Comparison of ENCODE assay signal across 31 cellular contexts in the genomic region with DNA sequence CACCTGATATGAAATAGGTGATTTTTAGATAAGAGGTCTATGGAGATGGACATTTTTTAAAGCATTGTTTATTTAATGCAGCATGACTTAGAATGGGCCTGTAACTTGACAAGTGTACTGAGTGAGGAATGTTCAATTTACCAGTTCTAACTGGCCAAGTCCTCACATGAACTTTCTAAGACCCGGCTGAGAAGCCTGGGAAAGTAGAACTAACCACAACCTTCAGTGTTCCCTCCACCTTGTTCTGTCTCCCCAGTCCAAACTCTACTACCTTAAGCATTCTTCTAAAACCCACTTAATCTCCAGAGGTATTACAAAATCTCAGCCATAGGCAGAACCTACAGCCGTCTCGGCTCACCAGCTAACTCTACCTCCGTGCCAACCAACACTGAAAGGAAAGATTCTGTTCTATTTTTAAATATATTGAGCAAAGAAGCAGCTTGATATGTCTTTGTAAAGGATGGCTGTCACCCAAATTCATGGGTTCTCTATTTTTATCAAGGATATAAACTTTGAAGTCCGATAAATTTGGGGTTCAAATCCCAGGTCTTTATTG. TPM values are rescaled to one million over a fixed set of nuclear protein-coding genes. Genes with fewer than 3 reads are reported as not detected.
A peak's percentile ranks its signal among the peaks of the same experiment; 100 is the strongest.
DNase-seq lines count a peak whose midpoint lies in the region; ATAC-seq and TF ChIP-seq lines count a peak whose summit lies in the region.
"Had no signal": no experiment of that assay in that cellular context is flagged by ENCODE, and none has a peak within 500 bp of the region (broad histone marks: within the 10 kb centered on the region; RNA-seq: fewer than 3 reads in every experiment).

No MANE protein-coding gene starts in this region.

- no peaks in the 10 kb centered on the region for H3K36me3 Mint-ChIP-seq in MCF 10A (ENCODE audit: insufficient read depth, unreplicated experiment)
- no peaks in the 10 kb centered on the region for H3K36me3 Mint-ChIP-seq in WTC11
- H3K36me3 Mint-ChIP-seq: activated CD8-positive, alpha-beta memory T cell treated with anti-CD3 and anti-CD28 coated beads, Interleukin-2, amount 10 ng/mL, durations not matched to agents 7 days and 5 days; CD4-positive, CD25-positive, alpha-beta regulatory T cell had no signal

- no peaks in the 10 kb centered on the region for H3K9me3 Mint-ChIP-seq in MCF 10A (ENCODE audit: unreplicated experiment)
- no peaks in the 10 kb centered on the region for H3K9me3 Mint-ChIP-seq in WTC11
- H3K9me3 Mint-ChIP-seq: activated CD4-positive, alpha-beta T cell treated with anti-CD3 and anti-CD28 coated beads, Interleukin-2, amount 10 ng/mL, durations not matched to agents 7 days and 5 days; activated naive CD4-positive, alpha-beta T cell treated with anti-CD3 and anti-CD28 coated beads for 36 hours had no signal

- H3K27ac Mint-ChIP-seq in MCF 10A (ENCODE audit: low read depth, unreplicated experiment) (peak overlapping the region; percentile 74), WTC11 (no peak overlapping the region)
- H3K27ac Mint-ChIP-seq: activated CD4-positive, alpha-beta T cell treated with anti-CD3 and anti-CD28 coated beads, Interleukin-2, amount 10 ng/mL, durations not matched to agents 7 days and 5 days; activated CD8-positive, alpha-beta memory T cell treated with anti-CD3 and anti-CD28 coated beads, Interleukin-2, amount 10 ng/mL, durations not matched to agents 7 days and 5 days; activated naive CD4-positive, alpha-beta T cell treated with anti-CD3 and anti-CD28 coated beads for 36 hours; CD4-positive, CD25-positive, alpha-beta regulatory T cell; HFFc6 had no signal

- CTCF ChIA-PET in MCF 10A (lab: Yijun Ruan, JAX), result no interaction called here
- CTCF ChIA-PET in WTC11 (lab: Charles Lee), result no interaction called here

- peak overlapping the region; percentile 39 for H3K18ac ChIP-seq in mesendoderm (ENCODE audit: low read length)

- no peaks in the 10 kb centered on the region for H3K36me3 ChIP-seq in breast epithelium
- H3K36me3 ChIP-seq in mesendoderm (ENCODE audit: control insufficient read depth, insufficient read depth, low read length), result no peaks in the 10 kb centered on the region
- H3K36me3 ChIP-seq in thyroid gland, result no peaks in the 10 kb centered on the region
- H3K36me3 ChIP-seq: tibial artery had no signal

- no peaks in the 10 kb centered on the region for H3K79me1 ChIP-seq in mesendoderm (ENCODE audit: low read length)

- ATAC-seq in esophagus mucosa, result peak; percentile 82
- ATAC-seq in WTC11, result no peak
- ATAC-seq: activated CD8-positive, alpha-beta memory T cell treated with anti-CD3 and anti-CD28 coated beads, Interleukin-2, amount 10 ng/mL, durations not matched to agents 7 days and 5 days; foreskin keratinocyte had no signal

- intact Hi-C loops in MCF 10A (cut with micrococcal nuclease) (no loop called here), breast epithelium (cut with DNase I; ENCODE audit: low total_unique reads) (loop anchor here (1.0 to 5.0 kb wide), 2 partner anchors 26 to 649 kb away; no protein-coding TSS in a partner anchor), thyroid gland (cut with DNase I) (no loop called here)

- H2AK5ac ChIP-seq in mesendoderm (ENCODE audit: low read length), result no peak overlapping the region

- BruUV-seq in MCF 10A (replicated peaks; lab: Mats Ljungman, UMichigan), result no TSS peak

- TF ChIP-seq POLR2A in breast epithelium (IDR thresholded peaks at IDR 0.05) (no peak), thyroid gland (IDR thresholded peaks at IDR 0.05) (peak in 1 of 2 donors; percentile 73)

- H3K9me3 ChIP-seq in breast epithelium (no peaks in the 10 kb centered on the region), thyroid gland (no peaks in the 10 kb centered on the region)
- H3K9me3 ChIP-seq: SK-N-SH, tibial artery had no signal

- H3K27me3 Mint-ChIP-seq in MCF 10A (ENCODE audit: insufficient read depth, unreplicated experiment) (no peaks in the 10 kb centered on the region), WTC11 (ENCODE audit: low read depth) (no peaks in the 10 kb centered on the region)
- H3K27me3 Mint-ChIP-seq: activated CD4-positive, alpha-beta T cell treated with anti-CD3 and anti-CD28 coated beads, Interleukin-2, amount 10 ng/mL, durations not matched to agents 7 days and 5 days; activated CD8-positive, alpha-beta memory T cell treated with anti-CD3 and anti-CD28 coated beads, Interleukin-2, amount 10 ng/mL, durations not matched to agents 7 days and 5 days; CD4-positive, CD25-positive, alpha-beta regulatory T cell had no signal

- H4K8ac ChIP-seq in mesendoderm (ENCODE audit: low read depth, low read length), result no peak overlapping the region

- H4K5ac ChIP-seq in mesendoderm (ENCODE audit: low read length), result no peak overlapping the region

- no peak overlapping the region for H3K27ac ChIP-seq in breast epithelium
- no peak overlapping the region for H3K27ac ChIP-seq in mesendoderm (ENCODE audit: low read depth, low read length)
- H3K27ac ChIP-seq in thyroid gland, result peak overlapping the region; percentile 87 to 98 (median 95)
- H3K27ac ChIP-seq: 22Rv1, foreskin keratinocyte, RWPE1 had no signal

- H3K79me2 ChIP-seq in mesendoderm (ENCODE audit: control insufficient read depth, insufficient read depth, low read length), result no peaks in the 10 kb centered on the region

- no peak overlapping the region for H3K9ac ChIP-seq in mesendoderm (ENCODE audit: low read length)
- H3K9ac ChIP-seq: SK-N-SH had no signal

- H2BK120ac ChIP-seq in mesendoderm (ENCODE audit: low read depth, low read length), result peak overlapping the region; percentile 54

- no peak overlapping the region for H3K23ac ChIP-seq in mesendoderm (ENCODE audit: low read length)

- H3K4me1 Mint-ChIP-seq in MCF 10A (ENCODE audit: insufficient read depth, unreplicated experiment), result peaks cover 36% of the 10 kb centered on the region
- peaks cover 76% of the 10 kb centered on the region for H3K4me1 Mint-ChIP-seq in WTC11
- H3K4me1 Mint-ChIP-seq: activated CD4-positive, alpha-beta T cell treated with anti-CD3 and anti-CD28 coated beads, Interleukin-2, amount 10 ng/mL, durations not matched to agents 7 days and 5 days; activated CD8-positive, alpha-beta memory T cell treated with anti-CD3 and anti-CD28 coated beads, Interleukin-2, amount 10 ng/mL, durations not matched to agents 7 days and 5 days; CD4-positive, CD25-positive, alpha-beta regulatory T cell had no signal

- H3K4me2 ChIP-seq in mesendoderm (ENCODE audit: low read length), result no peak overlapping the region
- H3K4me2 ChIP-seq: SK-N-SH had no signal

- H3K27me3 ChIP-seq in breast epithelium (no peaks in the 10 kb centered on the region), mesendoderm (ENCODE audit: insufficient read depth, low read length, poor library complexity) (no peaks in the 10 kb centered on the region), thyroid gland (no peaks in the 10 kb centered on the region)
- H3K27me3 ChIP-seq: foreskin keratinocyte, tibial artery had no signal

- TF ChIP-seq CTCF in MCF 10A (IDR thresholded peaks at IDR 0.05; ENCODE audit: unreplicated experiment) (no peak), breast epithelium (IDR thresholded peaks at IDR 0.05) (no peak), thyroid gland (IDR thresholded peaks at IDR 0.05) (no peak), WTC11 (IDR thresholded peaks at IDR 0.05) (no peak)

- no peak overlapping the region for H2BK15ac ChIP-seq in mesendoderm (replicated peaks; ENCODE audit: low read depth)

- H3K4me3 Mint-ChIP-seq in MCF 10A (ENCODE audit: unreplicated experiment) (no peak overlapping the region), WTC11 (no peak overlapping the region)
- H3K4me3 Mint-ChIP-seq: activated CD4-positive, alpha-beta T cell treated with anti-CD3 and anti-CD28 coated beads, Interleukin-2, amount 10 ng/mL, durations not matched to agents 7 days and 5 days; activated CD8-positive, alpha-beta memory T cell treated with anti-CD3 and anti-CD28 coated beads, Interleukin-2, amount 10 ng/mL, durations not matched to agents 7 days and 5 days; activated naive CD4-positive, alpha-beta T cell treated with anti-CD3 and anti-CD28 coated beads for 36 hours; CD4-positive, CD25-positive, alpha-beta regulatory T cell; HFFc6 had no signal

- no peak overlapping the region for H3K4me3 ChIP-seq in breast epithelium
- no peak overlapping the region for H3K4me3 ChIP-seq in mesendoderm (ENCODE audit: low read length)
- no peak overlapping the region for H3K4me3 ChIP-seq in thyroid gland (replicated peaks in 1 of 3)
- H3K4me3 ChIP-seq: lung, tibial artery had no signal

- H3K4me1 ChIP-seq in breast epithelium (no peaks in the 10 kb centered on the region), mesendoderm (ENCODE audit: control insufficient read depth, low read depth, low read length) (peaks cover 12% of the 10 kb centered on the region), thyroid gland (peaks cover 56 to 67% of the 10 kb centered on the region in 2 donors)
- H3K4me1 ChIP-seq: foreskin keratinocyte had no signal

- no CpG with 5 or more reads among the region's 5 CpGs for WGBS in mesendoderm (ENCODE audit: extremely low coverage, insufficient coverage, low lambda C conversion rate)
- 43 to 49% methylated on average over 5 of the region's 5 CpGs for WGBS in thyroid gland, 2 donors

- POLR2A ChIA-PET in MCF 10A (lab: Yijun Ruan, JAX) (interaction anchor here (0.8 to 1.4 kb wide), 3 partner anchors 19 to 52 kb away, joined by 3 to 4 read pairs (median 3); no protein-coding TSS in a partner anchor), WTC11 (lab: Charles Lee) (no interaction called here)

- peak; percentile 49 for DNase-seq in MCF 10A (ENCODE audit: unreplicated experiment)
- no peak for DNase-seq in breast epithelium (ENCODE audit: low spot score in 2 of 2)
- no peak for DNase-seq in mesendoderm
- DNase-seq in thyroid gland, result peak; percentile 40 to 44
- DNase-seq in WTC11 (ENCODE audit: low spot score), result no peak
- no peak for DNase-seq in midbrain (lab: John Stamatoyannopoulos, UW)
- DNase-seq in stimulated activated CD4-positive, alpha-beta T cell treated with anti-CD3 and anti-CD28 coated beads, Interleukin-4, amount 100 ng/mL, for 1 hour, result no peak
- DNase-seq: activated CD4-positive, alpha-beta T cell treated with anti-CD3 and anti-CD28 coated beads, Interleukin-2, amount 10 ng/mL, durations not matched to agents 7 days and 5 days; activated CD8-positive, alpha-beta memory T cell treated with anti-CD3 and anti-CD28 coated beads, Interleukin-2, amount 10 ng/mL, durations not matched to agents 7 days and 5 days; activated naive CD4-positive, alpha-beta T cell treated with anti-CD3 and anti-CD28 coated beads for 36 hours; amygdala; CD4-positive, CD25-positive, alpha-beta regulatory T cell; EL; erythroblast; foreskin keratinocyte; HFFc6; hypothalamus; NCI-H1105 treated with DMSO at 0.1 percent for 48 hours; NCI-H2029 treated with DMSO at 0.1 percent for 48 hours; NCI-H345; NCI-H748 treated with DMSO at 0.1 percent for 48 hours; SK-N-SH; stimulated activated CD4-positive, alpha-beta T cell treated with anti-CD3 and anti-CD28 coated beads, Interleukin-12 subunit alpha, Interleukin-12 subunit beta, amount 100 ng/mL, for 4 hours; stimulated activated CD4-positive, alpha-beta T cell treated with anti-CD3 and anti-CD28 coated beads, Interleukin-4, amount 100 ng/mL, for 4 hours; stimulated activated naive CD4-positive, alpha-beta T cell treated with Interleukin-2 at 50 U/mL for 16 hours; T-helper 2 cell; tibial artery had no signal

- H3K4ac ChIP-seq in mesendoderm (ENCODE audit: low read depth, low read length), result no peak overlapping the region

- H3K56ac ChIP-seq in mesendoderm (ENCODE audit: low read length), result no peak overlapping the region

- no peak overlapping the region for H2BK5ac ChIP-seq in mesendoderm (ENCODE audit: low read length)

RNA-seq across cellular contexts. Expression of a gene that starts 6.8 kb away (rescaled TPM):
- 0.12 and 0.49 TPM in 2 replicates for total RNA-seq in MCF 10A (2022)
- total RNA-seq in breast epithelium, result 1 to 10 TPM; 4.0 to 7.9 (median 6.1) TPM
- total RNA-seq in esophagus mucosa, result 0.60 TPM
- polyA plus RNA-seq in mesendoderm (2013, experiment 1 of 2), result 0.90 TPM
- 1.1 TPM for polyA plus RNA-seq in mesendoderm (2013, experiment 2 of 2)
- 100 to 1,000 TPM in 2 of 4 donors, 10 to 100 TPM in 2; 58.5 to 128 (median 96.2) TPM for total RNA-seq in thyroid gland
- 1.9 to 2.9 TPM (median 2.0 TPM) in 3 replicates for total RNA-seq in WTC11 (2021)
- total RNA-seq: activated CD4-positive, alpha-beta T cell treated with anti-CD3 and anti-CD28 coated beads, Interleukin-2, amount 10 ng/mL, durations not matched to agents 7 days and 5 days; activated CD8-positive, alpha-beta memory T cell treated with anti-CD3 and anti-CD28 coated beads, Interleukin-2, amount 10 ng/mL, durations not matched to agents 7 days and 5 days; activated naive CD4-positive, alpha-beta T cell treated with anti-CD3 and anti-CD28 coated beads for 36 hours; CD4-positive, CD25-positive, alpha-beta regulatory T cell; foreskin keratinocyte; HFFc6 had no signal
- polyA plus RNA-seq: CD4-positive, CD25-positive, alpha-beta regulatory T cell; foreskin keratinocyte had no signal

Comparison
In these comparisons a context has a peak if more than half of its experiments do, and no peak if none do; other contexts are left out.
1. DNase-seq: peak in MCF 10A (single experiment) and thyroid gland (2 of 2); none in breast epithelium (0 of 2), mesendoderm (single experiment), WTC11 (single experiment), midbrain (single experiment) and stimulated activated CD4-positive, alpha-beta T cell treated with anti-CD3 and anti-CD28 coated beads, Interleukin-4, amount 100 ng/mL, for 1 hour (single experiment).
2. H3K27ac ChIP-seq: peak in thyroid gland (3 of 3); none in breast epithelium (0 of 2) and mesendoderm (single experiment).
3. RNA of a gene that starts 6.8 kb away (total RNA-seq): 58.5 to 128 TPM in thyroid gland; 4.0 to 7.9 TPM in breast epithelium, 1.9 to 2.9 TPM in WTC11, 0.60 TPM in esophagus mucosa (single experiment) and 0.12 to 0.49 TPM in MCF 10A; every median in the first group is over 4 times any median in the second.